26 cellular contexts compared by ENCODE assay signal in genomic region chr10:49365275-49365674, GRCh38. TPM values are rescaled to one million over a fixed set of nuclear protein-coding genes. Genes with fewer than 3 reads are reported as not detected.
"Had no signal": no experiment of that assay in that cellular context is flagged by ENCODE, and none has a peak within 500 bp of the region (broad histone marks: within the 10 kb centered on the region; RNA-seq: fewer than 3 reads in every experiment).

No MANE protein-coding gene starts in this region.

- DNase-seq: activated CD4-positive, alpha-beta T cell treated with anti-CD3 and anti-CD28 coated beads for 1 hour; activated effector memory CD4-positive, alpha-beta T cell treated with Interleukin-2 at 50 U/mL for 16 hours; activated naive CD4-positive, alpha-beta T cell treated with anti-CD3 and anti-CD28 coated beads for 36 hours; activated naive CD8-positive, alpha-beta T cell treated with anti-CD3 and anti-CD28 coated beads, Interleukin-2, amount 10 ng/mL, durations not matched to agents 7 days and 5 days; activated T-cell treated with anti-CD3 and anti-CD28 coated beads, Interleukin-2, amount 50 U/mL, for 72 hours; amniotic stem cell; cortex of kidney; foreskin keratinocyte; immature natural killer cell; mammary epithelial cell; right lobe of liver; small intestine; stimulated activated CD4-positive, alpha-beta T cell treated with anti-CD3 and anti-CD28 coated beads, Interleukin-2, amount 100 ng/mL, for 24 hours; T-helper 9 cell; transverse colon had no signal

- H3K27me3 Mint-ChIP-seq: natural killer cell treated with Interleukin-12 subunit alpha and Interleukin-12 subunit beta and Interleukin-15 and Interleukin-18, amount 100 ng/mL, for 72 hours had no signal

- H3K9me3 Mint-ChIP-seq: activated naive CD4-positive, alpha-beta T cell treated with anti-CD3 and anti-CD28 coated beads for 36 hours; activated naive CD8-positive, alpha-beta T cell treated with anti-CD3 and anti-CD28 coated beads, Interleukin-2, amount 10 ng/mL, durations not matched to agents 7 days and 5 days; activated T-cell treated with anti-CD3 and anti-CD28 coated beads, Interleukin-2, amount 50 U/mL, for 72 hours; immature natural killer cell; natural killer cell treated with Interleukin-12 subunit alpha and Interleukin-12 subunit beta and Interleukin-15 and Interleukin-18, amount 100 ng/mL, for 72 hours; stimulated activated effector memory CD8-positive, alpha-beta T cell treated with anti-CD3 and anti-CD28 coated beads, Interleukin-12 subunit alpha, Interleukin-12 subunit beta, amount 100 ng/mL, for 72 hours had no signal

- H3K4me3 Mint-ChIP-seq: activated naive CD4-positive, alpha-beta T cell treated with anti-CD3 and anti-CD28 coated beads for 36 hours; activated naive CD8-positive, alpha-beta T cell treated with anti-CD3 and anti-CD28 coated beads, Interleukin-2, amount 10 ng/mL, durations not matched to agents 7 days and 5 days; activated T-cell treated with anti-CD3 and anti-CD28 coated beads, Interleukin-2, amount 50 U/mL, for 72 hours; immature natural killer cell; natural killer cell treated with Interleukin-12 subunit alpha and Interleukin-12 subunit beta and Interleukin-15 and Interleukin-18, amount 100 ng/mL, for 72 hours; stimulated activated effector memory CD8-positive, alpha-beta T cell treated with anti-CD3 and anti-CD28 coated beads, Interleukin-12 subunit alpha, Interleukin-12 subunit beta, amount 100 ng/mL, for 72 hours had no signal

- H3K36me3 ChIP-seq: neutrophil, right lobe of liver, transverse colon had no signal

- H3K27ac Mint-ChIP-seq: activated naive CD4-positive, alpha-beta T cell treated with anti-CD3 and anti-CD28 coated beads for 36 hours; activated naive CD8-positive, alpha-beta T cell treated with anti-CD3 and anti-CD28 coated beads, Interleukin-2, amount 10 ng/mL, durations not matched to agents 7 days and 5 days; activated T-cell treated with anti-CD3 and anti-CD28 coated beads, Interleukin-2, amount 50 U/mL, for 72 hours; immature natural killer cell; natural killer cell treated with Interleukin-12 subunit alpha and Interleukin-12 subunit beta and Interleukin-15 and Interleukin-18, amount 100 ng/mL, for 72 hours; stimulated activated effector memory CD8-positive, alpha-beta T cell treated with anti-CD3 and anti-CD28 coated beads, Interleukin-12 subunit alpha, Interleukin-12 subunit beta, amount 100 ng/mL, for 72 hours had no signal

- H3K27me3 ChIP-seq: foreskin keratinocyte, hepatocyte, neutrophil, right lobe of liver, transverse colon had no signal

- H3K9me3 ChIP-seq: neutrophil, right lobe of liver, transverse colon had no signal

- H3K27ac ChIP-seq: foreskin keratinocyte, hepatocyte, neutrophil, parathyroid adenoma, right lobe of liver, transverse colon had no signal

- ATAC-seq: activated T-cell treated with anti-CD3 and anti-CD28 coated beads, Interleukin-2, amount 50 U/mL, for 72 hours; foreskin keratinocyte; left lobe of liver; natural killer cell treated with Interleukin-12 subunit alpha and Interleukin-12 subunit beta and Interleukin-15 and Interleukin-18, amount 100 ng/mL, for 72 hours; right lobe of liver; stimulated activated effector memory CD8-positive, alpha-beta T cell treated with anti-CD3 and anti-CD28 coated beads, Interleukin-12 subunit alpha, Interleukin-12 subunit beta, amount 100 ng/mL, for 72 hours had no signal

- H3K4me3 ChIP-seq: hepatocyte, right lobe of liver, transverse colon had no signal

- H3K4me1 ChIP-seq: foreskin keratinocyte, right lobe of liver, transverse colon had no signal

- H3K36me3 Mint-ChIP-seq: activated naive CD8-positive, alpha-beta T cell treated with anti-CD3 and anti-CD28 coated beads, Interleukin-2, amount 10 ng/mL, durations not matched to agents 7 days and 5 days; immature natural killer cell; natural killer cell treated with Interleukin-12 subunit alpha and Interleukin-12 subunit beta and Interleukin-15 and Interleukin-18, amount 100 ng/mL, for 72 hours; stimulated activated effector memory CD8-positive, alpha-beta T cell treated with anti-CD3 and anti-CD28 coated beads, Interleukin-12 subunit alpha, Interleukin-12 subunit beta, amount 100 ng/mL, for 72 hours had no signal

- H3K4me1 Mint-ChIP-seq: activated naive CD8-positive, alpha-beta T cell treated with anti-CD3 and anti-CD28 coated beads, Interleukin-2, amount 10 ng/mL, durations not matched to agents 7 days and 5 days; immature natural killer cell; stimulated activated effector memory CD8-positive, alpha-beta T cell treated with anti-CD3 and anti-CD28 coated beads, Interleukin-12 subunit alpha, Interleukin-12 subunit beta, amount 100 ng/mL, for 72 hours had no signal

RNA-seq across cellular contexts. Expression of gene DRGX, which starts 30.6 kb away (rescaled TPM):
- total RNA-seq: activated naive CD4-positive, alpha-beta T cell treated with anti-CD3 and anti-CD28 coated beads for 36 hours; activated naive CD8-positive, alpha-beta T cell treated with anti-CD3 and anti-CD28 coated beads, Interleukin-2, amount 10 ng/mL, durations not matched to agents 7 days and 5 days; activated T-cell treated with anti-CD3 and anti-CD28 coated beads, Interleukin-2, amount 50 U/mL, for 72 hours; bronchial epithelial cell; epithelial cell of proximal tubule; foreskin keratinocyte; hepatocyte; kidney epithelial cell; left lobe of liver; mammary epithelial cell; natural killer cell treated with Interleukin-12 subunit alpha and Interleukin-12 subunit beta and Interleukin-15 and Interleukin-18, amount 100 ng/mL, for 72 hours; right lobe of liver; T-helper 1 cell treated with Interleukin-12 subunit alpha and Interleukin-12 subunit beta and Interleukin-4 antibody, amounts not matched to agents 30 ng/mL and 1 ng/mL, for 36 hours; temporal lobe had no signal
